In genomic region chrX:130339408-130340222, GRCh38 we compare ENCODE assay signal across 8 cellular contexts. TPM values are rescaled to one million over a fixed set of nuclear protein-coding genes. Genes with fewer than 3 reads are reported as not detected.
DNase-seq lines count a peak whose midpoint lies in the region; ATAC-seq and TF ChIP-seq lines count a peak whose summit lies in the region.

SLC25A14 (plus strand) TSS chrX:130339919; CDS start chrX:130340279, 360 bp downstream.

- POLR2A ChIA-PET in activated B cell treated with CpG ODN at 0.5 μM for 24 hours (lab: Charles Lee), result interaction anchor here (0.6 to 1.0 kb wide), 3 partner anchors 62 to 563 kb away, joined by 3 to 9 read pairs (median 5); partner anchors contain the start of genes ENOX2 and RBMX2

- H3K36me3 Mint-ChIP-seq in activated B cell treated with CpG ODN at 0.5 μM for 24 hours (ENCODE audit: low read depth), result peaks cover 5% of the 10 kb centered on the region

- H3K4me1 Mint-ChIP-seq in activated B cell treated with CpG ODN at 0.5 μM for 24 hours, result peaks cover 17% of the 10 kb centered on the region

- DNase-seq in AG09319 (ENCODE audit: extremely low read depth, low read depth) (peak; percentile 18), NCI-H226 (peak; percentile 62), activated B cell treated with CpG ODN at 0.5 μM for 24 hours (peak; percentile 52), caudate nucleus (lab: John Stamatoyannopoulos, UW) (peak in 59 of 61 donors; percentile 0 to 81 (median 31)), iris pigment epithelial cell (ENCODE audit: low read depth) (peak; percentile 61)
- DNase-seq in stimulated activated CD4-positive, alpha-beta T cell treated with anti-CD3 and anti-CD28 coated beads, Interleukin-15, amount 100 ng/mL, for 1 hour (ENCODE audit: low read depth in 1 of 2, low spot score in 1 of 2), result peak; percentile 34 to 36

- TF ChIP-seq CTCF in AG09319 (IDR thresholded peaks at IDR 0.05; ENCODE audit: low read depth, low read length) (no peak), activated B cell treated with CpG ODN at 0.5 μM for 24 hours (IDR thresholded peaks at IDR 0.05) (no peak)

- CTCF ChIA-PET in activated B cell treated with CpG ODN at 0.5 μM for 24 hours (lab: Charles Lee), result no interaction called here

- no peaks in the 10 kb centered on the region for H3K9me3 Mint-ChIP-seq in activated B cell treated with CpG ODN at 0.5 μM for 24 hours

- peak; percentile 90 for ATAC-seq in HG03159 (IDR thresholded peaks at IDR 0.05; ENCODE audit: unreplicated experiment)
- peak; percentile 89 for ATAC-seq in activated B cell treated with CpG ODN at 0.5 μM for 24 hours (ENCODE audit: low read depth)

- peak within 1 kb of the TSS; percentile 80 for H3K27ac Mint-ChIP-seq in activated B cell treated with CpG ODN at 0.5 μM for 24 hours

- H3K4me3 Mint-ChIP-seq in activated B cell treated with CpG ODN at 0.5 μM for 24 hours, result peak within 1 kb of the TSS; percentile 93

- TF ChIP-seq POLR2A in GM18951 (IDR thresholded peaks at IDR 0.05; ENCODE audit: extremely low read depth, insufficient read depth, insufficient read length), result peak; percentile 59

- intact Hi-C loops in activated B cell treated with CpG ODN at 0.5 μM for 24 hours (cut with micrococcal nuclease), result loop anchor here (1.0 kb wide), 3 partner anchors 62 to 564 kb away; partner anchors contain the start of genes ENOX2, RBMX2 and ZNF280C

- H3K27ac ChIP-seq in caudate nucleus (ENCODE audit: low read depth, low read length), result no peak within 1 kb of the TSS

- no peaks in the 10 kb centered on the region for H3K27me3 Mint-ChIP-seq in activated B cell treated with CpG ODN at 0.5 μM for 24 hours

- in situ Hi-C loops in GM18951 (cut with MboI; ENCODE audit: low sequenced_read_pairs, unreplicated experiment), result loop anchor here (25.0 kb wide), 1 partner anchor 573 kb away; the partner anchor contains the start of gene ENOX2

RNA-seq across cellular contexts. Expression of gene SLC25A14, which starts in this region (rescaled TPM):
- total RNA-seq in activated B cell treated with CpG ODN at 0.5 μM for 24 hours, result 12.2 and 13.8 TPM in 2 replicates
